Comparison of ENCODE assay signal across 23 cellular contexts in genomic region chr19:30111456-30111855, GRCh38.
"Had no signal": no experiment of that assay in that cellular context is flagged by ENCODE, and none has a peak within 500 bp of the region (broad histone marks: within the 10 kb centered on the region; RNA-seq: fewer than 3 reads in every experiment).

No MANE protein-coding gene starts in this region.

- H3K36me3 ChIP-seq: adrenal gland, ascending aorta, left ventricle myocardium inferior, spleen, thoracic aorta had no signal

- DNase-seq: activated B cell treated with CpG ODN at 0.5 μM for 24 hours; activated CD4-positive, alpha-beta T cell treated with anti-CD3 and anti-CD28 coated beads for 36 hours; activated CD4-positive, alpha-beta T cell treated with anti-CD3 and anti-CD28 coated beads, Interleukin-2, amount 50 U/mL, for 4 hours; activated CD8-positive, alpha-beta memory T cell treated with anti-CD3 and anti-CD28 coated beads for 24 hours; activated CD8-positive, alpha-beta memory T cell treated with anti-CD3 and anti-CD28 coated beads, Interleukin-2, amount 50 U/mL, for 4 hours; activated T-cell treated with anti-CD3 and anti-CD28 coated beads, Interleukin-2, amount 50 U/mL, for 24 hours; adrenal gland; central memory CD4-positive, alpha-beta T cell; dermis blood vessel endothelial cell; effector CD8-positive, alpha-beta T cell; erythroblast; foreskin keratinocyte; left ventricle myocardium inferior; mammary epithelial cell; midbrain; retina; stimulated activated CD4-positive, alpha-beta T cell treated with anti-CD3 and anti-CD28 coated beads, Interleukin-4, amount 100 ng/mL, for 1 hour; stimulated activated naive CD4-positive, alpha-beta T cell treated with Interleukin-2 at 50 U/mL for 16 hours; T-helper 1 cell had no signal

- H3K27ac ChIP-seq: adrenal gland, ascending aorta, foreskin keratinocyte, left ventricle myocardium inferior, spleen, thoracic aorta had no signal

- H3K9me3 ChIP-seq: adrenal gland, ascending aorta, left ventricle myocardium inferior, spleen, thoracic aorta had no signal

- ATAC-seq: activated CD4-positive, alpha-beta T cell treated with anti-CD3 and anti-CD28 coated beads for 36 hours; activated T-helper 17 cell treated with anti-CD3 and anti-CD28 coated beads, Interleukin-2, amount 50 U/mL, for 72 hours; foreskin keratinocyte had no signal

- H3K4me1 ChIP-seq: adrenal gland, ascending aorta, foreskin keratinocyte, left ventricle myocardium inferior had no signal

- H3K4me3 ChIP-seq: adrenal gland, ascending aorta, left ventricle myocardium inferior, spleen, thoracic aorta had no signal

- H3K27me3 ChIP-seq: adrenal gland, ascending aorta, foreskin keratinocyte had no signal
